In genomic region chr4:110005461-110006056, GRCh38 we compare ENCODE assay signal across 8 cellular contexts.
DNase-seq lines count a peak whose midpoint lies in the region; ATAC-seq and TF ChIP-seq lines count a peak whose summit lies in the region.

No MANE protein-coding gene starts in this region.

- H3K27me3 ChIP-seq in breast epithelium (no peaks in the 10 kb centered on the region), vagina (no peaks in the 10 kb centered on the region)

- peaks cover 8% of the 10 kb centered on the region for H3K4me1 Mint-ChIP-seq in Calu3 (ENCODE audit: low read depth, unreplicated experiment)
- peaks cover 8% of the 10 kb centered on the region for H3K4me1 Mint-ChIP-seq in activated naive CD4-positive, alpha-beta T cell treated with anti-CD3 and anti-CD28 coated beads for 36 hours (ENCODE audit: low read depth)

- H3K4me3 Mint-ChIP-seq in Calu3 (ENCODE audit: low read depth, unreplicated experiment) = no peak overlapping the region
- no peak overlapping the region for H3K4me3 Mint-ChIP-seq in activated naive CD4-positive, alpha-beta T cell treated with anti-CD3 and anti-CD28 coated beads for 36 hours

- CTCF ChIA-PET in Calu3 (lab: Charles Lee) = interaction anchor here (1.0 kb wide), 1 partner anchor 503 kb away, joined by 3 read pairs; no protein-coding TSS in a partner anchor
- CTCF ChIA-PET in activated naive CD4-positive, alpha-beta T cell treated with anti-CD3 and anti-CD28 coated beads for 36 hours (lab: Charles Lee) = interaction anchor here (0.6 to 15.6 kb wide), 15 partner anchors 12 to 529 kb away, joined by 3 to 371 read pairs (median 3); partner anchors contain the start of gene ENPEP

- no peaks in the 10 kb centered on the region for H3K4me1 ChIP-seq in breast epithelium
- H3K4me1 ChIP-seq in vagina = no peaks in the 10 kb centered on the region

- TF ChIP-seq CTCF in Calu3 (IDR thresholded peaks at IDR 0.05; ENCODE audit: unreplicated experiment) (peak; percentile 41), breast epithelium (IDR thresholded peaks at IDR 0.05) (peak in 2 of 3 donors; percentile 45 to 61), vagina (IDR thresholded peaks at IDR 0.05) (peak; percentile 33 to 49 (median 38))

- no peak for TF ChIP-seq POLR2A in breast epithelium (IDR thresholded peaks at IDR 0.05)
- no peak for TF ChIP-seq POLR2A in vagina (IDR thresholded peaks at IDR 0.05)

- H3K36me3 ChIP-seq in breast epithelium = no peaks in the 10 kb centered on the region
- H3K36me3 ChIP-seq in vagina = no peaks in the 10 kb centered on the region

- H3K27ac ChIP-seq in breast epithelium = no peak overlapping the region
- no peak overlapping the region for H3K27ac ChIP-seq in vagina

- no peak overlapping the region for H3K27ac Mint-ChIP-seq in Calu3 (ENCODE audit: unreplicated experiment)
- H3K27ac Mint-ChIP-seq in activated naive CD4-positive, alpha-beta T cell treated with anti-CD3 and anti-CD28 coated beads for 36 hours = no peak overlapping the region

- no peaks in the 10 kb centered on the region for H3K36me3 Mint-ChIP-seq in Calu3 (ENCODE audit: insufficient read depth, unreplicated experiment)
- no peaks in the 10 kb centered on the region for H3K36me3 Mint-ChIP-seq in activated naive CD4-positive, alpha-beta T cell treated with anti-CD3 and anti-CD28 coated beads for 36 hours (ENCODE audit: low read depth)

- no TSS peak for BruUV-seq in Calu3 (replicated peaks; lab: Mats Ljungman, UMichigan)

- no peaks in the 10 kb centered on the region for H3K9me3 Mint-ChIP-seq in Calu3 (ENCODE audit: low read depth, unreplicated experiment)
- no peaks in the 10 kb centered on the region for H3K9me3 Mint-ChIP-seq in activated naive CD4-positive, alpha-beta T cell treated with anti-CD3 and anti-CD28 coated beads for 36 hours

- DNase-seq in Calu3 (no peak), NCI-H526 treated with DMSO at 0.1 percent for 48 hours (lab: John Stamatoyannopoulos, UW) (peak; percentile 58), breast epithelium (ENCODE audit: low spot score in 2 of 2) (no peak), left lobe of liver (ENCODE audit: low spot score) (no peak), vagina (ENCODE audit: extremely low spot score in 2 of 2) (no peak)
- DNase-seq in activated naive CD4-positive, alpha-beta T cell treated with anti-CD3 and anti-CD28 coated beads for 36 hours = no peak

- ATAC-seq in GM18870 (IDR thresholded peaks at IDR 0.05; ENCODE audit: unreplicated experiment) = peak; percentile 66
- peak; percentile 70 for ATAC-seq in HG03196 (IDR thresholded peaks at IDR 0.05; ENCODE audit: unreplicated experiment)
- peak; percentile 65 for ATAC-seq in left lobe of liver

- H3K27me3 Mint-ChIP-seq in Calu3 (ENCODE audit: unreplicated experiment) = no peaks in the 10 kb centered on the region
- H3K27me3 Mint-ChIP-seq in activated naive CD4-positive, alpha-beta T cell treated with anti-CD3 and anti-CD28 coated beads for 36 hours (ENCODE audit: low read depth) = peaks cover 3% of the 10 kb centered on the region

- intact Hi-C loops in Calu3 (cut with micrococcal nuclease; ENCODE audit: unreplicated experiment) = loop anchor here (10.0 kb wide), 2 partner anchors 189 to 339 kb away; partner anchors contain the start of gene ELOVL6
- intact Hi-C loops in breast epithelium (cut with DNase I; ENCODE audit: low total_unique reads) = no loop called here
- intact Hi-C loops in vagina (cut with DNase I) = no loop called here
- intact Hi-C loops in activated naive CD4-positive, alpha-beta T cell treated with anti-CD3 and anti-CD28 coated beads for 36 hours (cut with micrococcal nuclease) = loop anchor here (1.0 to 10.0 kb wide), 8 partner anchors 45 to 1279 kb away; partner anchors contain the start of gene ELOVL6

- H3K4me3 ChIP-seq in breast epithelium (no peak overlapping the region), vagina (no peak overlapping the region)

- H3K9me3 ChIP-seq in breast epithelium (no peaks in the 10 kb centered on the region), vagina (no peaks in the 10 kb centered on the region)

Comparison
In these comparisons a context has a peak if more than half of its experiments do, and no peak if none do; other contexts are left out.
1. intact Hi-C loops: an anchor here in Calu3 (10.0 kb wide) and activated naive CD4-positive, alpha-beta T cell treated with anti-CD3 and anti-CD28 coated beads for 36 hours (1.0 to 10.0 kb wide); none called in breast epithelium and vagina.